In the genomic region with DNA sequence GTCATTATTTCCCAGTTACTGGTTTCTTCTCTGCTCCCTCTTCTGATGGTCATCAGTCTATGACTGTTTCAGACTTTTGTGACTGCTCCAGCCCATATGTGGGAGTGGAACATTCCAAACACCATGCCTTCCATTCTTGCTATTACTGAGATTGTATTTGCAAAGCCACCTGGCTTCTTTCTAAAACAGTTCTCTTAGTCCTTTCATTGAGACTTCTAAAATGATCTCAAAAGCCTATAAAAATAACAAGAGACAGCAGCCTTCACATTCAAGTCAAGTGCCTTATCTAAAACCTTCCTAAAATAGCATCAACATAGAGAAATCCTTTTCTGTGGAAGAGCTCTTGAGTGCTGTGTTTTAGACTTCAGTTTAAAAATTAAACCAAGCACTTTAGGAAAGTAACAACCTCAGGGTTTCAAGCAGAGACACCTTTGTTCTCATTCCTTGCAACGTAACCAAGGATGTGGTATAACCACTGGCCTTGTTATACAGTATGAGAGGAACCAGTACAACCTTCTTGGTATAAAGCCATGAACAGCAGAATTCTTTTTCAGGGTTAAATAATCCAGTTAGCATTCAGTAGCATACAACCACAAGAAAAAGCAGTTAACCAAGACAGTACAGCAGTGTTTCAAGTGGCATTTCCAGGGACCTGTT, we compare ENCODE assay signal across 8 cellular contexts.
A peak's percentile ranks its signal among the peaks of the same experiment; 100 is the strongest.
DNase-seq lines count a peak whose midpoint lies in the region; ATAC-seq and TF ChIP-seq lines count a peak whose summit lies in the region.

No MANE protein-coding gene starts in this region.

- peak; percentile 50 to 61 for ATAC-seq in activated T-cell treated with anti-CD3 and anti-CD28 coated beads, Interleukin-2, amount 50 U/mL, for 4 hours
- ATAC-seq in HG03097 (IDR thresholded peaks at IDR 0.05; ENCODE audit: low FRiP score, unreplicated experiment): peak; percentile 76
- ATAC-seq in HG03439 (IDR thresholded peaks at IDR 0.05; ENCODE audit: unreplicated experiment): no peak

- intact Hi-C loops in vagina (cut with DNase I): no loop called here

- H3K4me1 Mint-ChIP-seq in activated T-cell treated with anti-CD3 and anti-CD28 coated beads, Interleukin-2, amount 50 U/mL, for 4 hours (ENCODE audit: low read depth): peaks cover 71% of the 10 kb centered on the region
- H3K4me1 Mint-ChIP-seq in stimulated activated naive CD8-positive, alpha-beta T cell treated with anti-CD3 and anti-CD28 coated beads, Interleukin-15, Interleukin-2, amounts not matched to agents 100 ng/mL and 50 ng/mL, for 24 hours (ENCODE audit: low read depth): peaks cover 80% of the 10 kb centered on the region

- no peak overlapping the region for H3K4me3 ChIP-seq in vagina

- H3K36me3 ChIP-seq in vagina: peaks cover 3 to 55% of the 10 kb centered on the region in 2 donors

- H3K4me1 ChIP-seq in vagina: peaks cover 14% of the 10 kb centered on the region

- no peaks in the 10 kb centered on the region for H3K27me3 Mint-ChIP-seq in activated T-cell treated with anti-CD3 and anti-CD28 coated beads, Interleukin-2, amount 50 U/mL, for 4 hours (ENCODE audit: low read depth)
- H3K27me3 Mint-ChIP-seq in stimulated activated naive CD8-positive, alpha-beta T cell treated with anti-CD3 and anti-CD28 coated beads, Interleukin-15, Interleukin-2, amounts not matched to agents 100 ng/mL and 50 ng/mL, for 24 hours: no peaks in the 10 kb centered on the region

- TF ChIP-seq POLR2A in vagina (IDR thresholded peaks at IDR 0.05): no peak

- peak overlapping the region; percentile 29 for H3K4me3 Mint-ChIP-seq in activated T-cell treated with anti-CD3 and anti-CD28 coated beads, Interleukin-2, amount 50 U/mL, for 4 hours
- H3K4me3 Mint-ChIP-seq in stimulated activated naive CD8-positive, alpha-beta T cell treated with anti-CD3 and anti-CD28 coated beads, Interleukin-15, Interleukin-2, amounts not matched to agents 100 ng/mL and 50 ng/mL, for 24 hours: peak overlapping the region; percentile 56

- DNase-seq in activated T-cell treated with anti-CD3 and anti-CD28 coated beads, Interleukin-2, amount 50 U/mL, for 4 hours: no peak
- DNase-seq in activated T-cell treated with anti-CD3 and anti-CD28 coated beads for 4 hours (no peak), NCI-H748 treated with DMSO at 0.1 percent for 48 hours (lab: John Stamatoyannopoulos, UW) (no peak), vagina (ENCODE audit: extremely low spot score in 2 of 2) (no peak)
- DNase-seq in central memory CD4-positive, alpha-beta T cell: peak; percentile 79

- TF ChIP-seq CTCF in vagina (IDR thresholded peaks at IDR 0.05): no peak

- H3K27me3 ChIP-seq in vagina: no peaks in the 10 kb centered on the region

- no peaks in the 10 kb centered on the region for H3K9me3 ChIP-seq in vagina

- no peak overlapping the region for H3K27ac ChIP-seq in vagina

- peak overlapping the region; percentile 98 for H3K27ac Mint-ChIP-seq in stimulated activated naive CD8-positive, alpha-beta T cell treated with anti-CD3 and anti-CD28 coated beads, Interleukin-15, Interleukin-2, amounts not matched to agents 100 ng/mL and 50 ng/mL, for 24 hours

- no peaks in the 10 kb centered on the region for H3K9me3 Mint-ChIP-seq in activated T-cell treated with anti-CD3 and anti-CD28 coated beads, Interleukin-2, amount 50 U/mL, for 4 hours
- no peaks in the 10 kb centered on the region for H3K9me3 Mint-ChIP-seq in stimulated activated naive CD8-positive, alpha-beta T cell treated with anti-CD3 and anti-CD28 coated beads, Interleukin-15, Interleukin-2, amounts not matched to agents 100 ng/mL and 50 ng/mL, for 24 hours

- peaks cover 78% of the 10 kb centered on the region for H3K36me3 Mint-ChIP-seq in activated T-cell treated with anti-CD3 and anti-CD28 coated beads, Interleukin-2, amount 50 U/mL, for 4 hours (ENCODE audit: insufficient read depth)
- peaks cover 90% of the 10 kb centered on the region for H3K36me3 Mint-ChIP-seq in stimulated activated naive CD8-positive, alpha-beta T cell treated with anti-CD3 and anti-CD28 coated beads, Interleukin-15, Interleukin-2, amounts not matched to agents 100 ng/mL and 50 ng/mL, for 24 hours (ENCODE audit: low read depth)
